In the genomic region with DNA sequence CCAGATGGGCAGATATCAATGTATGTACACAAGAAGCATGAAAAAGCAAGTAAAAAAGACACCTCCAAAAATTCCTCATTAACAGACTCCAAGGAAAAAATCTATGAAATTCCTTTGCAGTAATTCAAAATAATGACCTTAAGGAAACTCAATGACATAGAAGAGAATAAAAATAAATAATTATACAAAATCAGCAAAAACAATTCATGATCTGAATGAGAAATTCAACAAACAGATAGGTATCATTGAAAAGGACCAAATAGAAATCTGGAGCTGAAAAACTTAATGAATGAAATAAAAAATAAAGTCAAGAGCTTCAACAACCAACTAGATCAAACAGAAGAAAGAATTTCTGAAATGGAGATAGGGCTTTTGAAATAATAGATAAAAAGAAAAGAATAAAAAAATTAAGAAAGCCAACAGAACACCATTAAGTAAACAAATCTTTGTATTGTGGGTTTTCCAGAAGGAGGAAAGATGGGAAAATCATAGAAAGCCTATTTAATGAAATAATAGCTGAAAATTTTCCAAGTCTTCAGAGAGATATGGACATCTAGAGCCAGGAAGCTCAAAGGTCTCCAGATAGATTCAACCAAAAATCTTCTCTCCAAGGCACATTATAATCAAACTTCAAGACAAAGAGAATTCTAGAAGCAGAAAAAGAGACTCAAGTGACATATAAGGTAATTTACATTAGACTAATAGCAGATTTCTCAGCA, we compare ENCODE assay signal across 20 cellular contexts. TPM values are rescaled to one million over a fixed set of nuclear protein-coding genes. Genes with fewer than 3 reads are reported as not detected.
DNase-seq lines count a peak whose midpoint lies in the region; ATAC-seq, FAIRE-seq and TF ChIP-seq lines count a peak whose summit lies in the region.
"Had no signal": no experiment of that assay in that cellular context is flagged by ENCODE, and none has a peak within 500 bp of the region (broad histone marks: within the 10 kb centered on the region; RNA-seq: fewer than 3 reads in every experiment).

No MANE protein-coding gene starts in this region.

- TF ChIP-seq CTCF in D721Med (IDR thresholded peaks at IDR 0.05; ENCODE audit: insufficient read depth, missing control alignments) (no peak), PC-9 (conservative IDR thresholded peaks at IDR 0.05) (no peak)

- H3K4me3 ChIP-seq in PC-9, result 0 out of 2 replicates have a peak overlapping the region, but pooled peaks have one; percentile 5
- H3K4me3 ChIP-seq: HAP-1 had no signal

- peaks cover 21% of the 10 kb centered on the region for H3K9me3 Mint-ChIP-seq in activated T-helper 17 cell treated with anti-CD3 and anti-CD28 coated beads, Interleukin-2, amount 50 U/mL, for 72 hours

- H4K20me1 ChIP-seq in PC-9 (ENCODE audit: insufficient read depth), result no peaks in the 10 kb centered on the region

- no peaks in the 10 kb centered on the region for H3K9me2 ChIP-seq in PC-9 (ENCODE audit: insufficient read depth)

- no peaks in the 10 kb centered on the region for H3K36me3 ChIP-seq in PC-9 (ENCODE audit: low read depth)
- H3K36me3 ChIP-seq: BE2C, HAP-1 had no signal

- CTCF ChIA-PET in PC-9 (lab: Charles Lee), result no interaction called here

- H3F3A ChIP-seq in PC-9 (ENCODE audit: insufficient read depth, low read depth), result no peaks in the 10 kb centered on the region

- H3K36me3 Mint-ChIP-seq in activated T-helper 17 cell treated with anti-CD3 and anti-CD28 coated beads, Interleukin-2, amount 50 U/mL, for 72 hours (ENCODE audit: low read depth), result no peaks in the 10 kb centered on the region
- H3K36me3 Mint-ChIP-seq: CD8-positive, alpha-beta T cell had no signal

- H3K4me3 Mint-ChIP-seq in activated T-helper 17 cell treated with anti-CD3 and anti-CD28 coated beads, Interleukin-2, amount 50 U/mL, for 72 hours, result no peak overlapping the region
- H3K4me3 Mint-ChIP-seq: CD8-positive, alpha-beta T cell had no signal

- peak; percentile 16 for FAIRE-seq in D721Med (lab: Jason Lieb, UNC)
- FAIRE-seq: A204.1, GM19239, H1, HepG2, HTR-8/SVneo had no signal

- in situ Hi-C loops in KBM-7 (cut with MboI; ENCODE audit: low pct_unique_long_range_greater_than_20kb, low sequenced_read_pairs), result no loop called here

- no peak overlapping the region for H2AFZ ChIP-seq in PC-9

- ATAC-seq in activated T-helper 17 cell treated with anti-CD3 and anti-CD28 coated beads, Interleukin-2, amount 50 U/mL, for 72 hours (replicated peaks), result no peak
- ATAC-seq: CD8-positive, alpha-beta T cell; HepG2 had no signal

- H3K27ac Mint-ChIP-seq in activated T-helper 17 cell treated with anti-CD3 and anti-CD28 coated beads, Interleukin-2, amount 50 U/mL, for 72 hours, result no peak overlapping the region
- H3K27ac Mint-ChIP-seq: CD8-positive, alpha-beta T cell had no signal

- peaks cover 16% of the 10 kb centered on the region; the same call in 1 of the 2 replicates for H3K9me3 ChIP-seq in PC-9 (ENCODE audit: insufficient read depth, low read depth)
- H3K9me3 ChIP-seq: BE2C had no signal

- no peaks in the 10 kb centered on the region for H3K4me1 ChIP-seq in PC-9 (replicated peaks; ENCODE audit: insufficient read depth)
- H3K4me1 ChIP-seq: BE2C, Caco-2, HAP-1 had no signal

- H3K4me1 Mint-ChIP-seq in activated T-helper 17 cell treated with anti-CD3 and anti-CD28 coated beads, Interleukin-2, amount 50 U/mL, for 72 hours, result no peaks in the 10 kb centered on the region

- no peaks in the 10 kb centered on the region for H3K79me2 ChIP-seq in PC-9 (ENCODE audit: low read depth)

- POLR2A ChIA-PET in PC-9 (lab: Charles Lee; ENCODE audit: unreplicated experiment), result no interaction called here

- no peak overlapping the region for H3K27ac ChIP-seq in PC-9
- H3K27ac ChIP-seq: C4-2B had no signal

- intact Hi-C loops in PC-9 (cut with micrococcal nuclease; ENCODE audit: unreplicated experiment), result no loop called here

- H3K4me2 ChIP-seq in PC-9, result no peak overlapping the region

- DNase-seq in NCI-H2171 treated with DMSO at 0.1 percent for 48 hours (lab: John Stamatoyannopoulos, UW) (peak; percentile 6), NCI-H2171 (lab: John Stamatoyannopoulos, UW) (no peak), D721Med (ENCODE audit: insufficient read length, low spot score) (no peak), KBM-7 (peak; percentile 5), PC-9 (no peak), NCI-H226 (no peak)
- DNase-seq in activated effector memory CD4-positive, alpha-beta T cell treated with anti-CD3 and anti-CD28 coated beads, Interleukin-2, amount 50 U/mL, for 16 hours, result no peak
- DNase-seq: BE2C; Caco-2; CD8-positive, alpha-beta T cell; DND-41; GDM1 had no signal

- BruUV-seq in PC-9 (replicated peaks; lab: Mats Ljungman, UMichigan), result no TSS peak

- no peaks in the 10 kb centered on the region for H3K27me3 ChIP-seq in PC-9 (ENCODE audit: insufficient read depth, low read depth)
- H3K27me3 ChIP-seq: BE2C had no signal

- peaks cover 15% of the 10 kb centered on the region for H3K27me3 Mint-ChIP-seq in activated T-helper 17 cell treated with anti-CD3 and anti-CD28 coated beads, Interleukin-2, amount 50 U/mL, for 72 hours

RNA-seq across cellular contexts. Expression of gene KCNK1, which starts 52.0 kb away (rescaled TPM):
- total RNA-seq in PC-9 (2021), result 57.6 and 60.6 TPM in 2 replicates
- total RNA-seq in activated T-helper 17 cell treated with anti-CD3 and anti-CD28 coated beads, Interleukin-2, amount 50 U/mL, for 72 hours, result 1 to 10 TPM; 3.4 to 10.0 TPM
- total RNA-seq: Caco-2; CD8-positive, alpha-beta T cell; HepG2 had no signal

Comparison
In these comparisons a context has a peak if more than half of its experiments do, and no peak if none do; other contexts are left out.
1. DNase-seq: peak in NCI-H2171 treated with DMSO at 0.1 percent for 48 hours (single experiment) and KBM-7 (single experiment); none in NCI-H2171 (single experiment), D721Med (single experiment), PC-9 (0 of 2), activated effector memory CD4-positive, alpha-beta T cell treated with anti-CD3 and anti-CD28 coated beads, Interleukin-2, amount 50 U/mL, for 16 hours (single experiment) and NCI-H226 (single experiment).